In genomic region chr5:98938459-98938858, GRCh38 we compare ENCODE assay signal across 13 cellular contexts. TPM values are rescaled to one million over a fixed set of nuclear protein-coding genes. Genes with fewer than 3 reads are reported as not detected.
DNase-seq lines count a peak whose midpoint lies in the region; FAIRE-seq and TF ChIP-seq lines count a peak whose summit lies in the region.
"Had no signal": no experiment of that assay in that cellular context is flagged by ENCODE, and none has a peak within 500 bp of the region (broad histone marks: within the 10 kb centered on the region; RNA-seq: fewer than 3 reads in every experiment).

No MANE protein-coding gene starts in this region.

- no peaks in the 10 kb centered on the region for H3K9me2 ChIP-seq in SK-N-SH

- no peaks in the 10 kb centered on the region for H3K27me3 Mint-ChIP-seq in neural crest cell (ENCODE audit: low read depth)

- no peak for TF ChIP-seq EP300 in SK-N-SH (IDR thresholded peaks at IDR 0.05; ENCODE audit: borderline replicate concordance in 1 of 2, low read depth in 1 of 2, low read length in 1 of 2)

- 53% methylated on average over 2 of the region's 2 CpGs for WGBS in SK-N-SH (ENCODE audit: low lambda C conversion rate)

- H3K27me3 ChIP-seq in SK-N-SH (ENCODE audit: insufficient read depth) = no peaks in the 10 kb centered on the region

- H3K9me3 ChIP-seq in SK-N-SH = no peaks in the 10 kb centered on the region

- H3K4me3 Mint-ChIP-seq in neural crest cell = peak overlapping the region; percentile 72

- H3F3A ChIP-seq in SK-N-SH (replicated peaks; ENCODE audit: insufficient read depth) = no peaks in the 10 kb centered on the region

- H3K4me2 ChIP-seq in SK-N-SH = peak overlapping the region; percentile 37; the same call in 1 of the 2 replicates

- TF ChIP-seq RAD21 in SK-N-SH (IDR thresholded peaks at IDR 0.05; ENCODE audit: low read length) = no peak

- no peaks in the 10 kb centered on the region; a peak in 1 of 4 replicates for H3K4me1 ChIP-seq in SK-N-SH (ENCODE audit: control insufficient read depth in 1 of 2, insufficient read depth in 2 of 2, low read depth in 1 of 2, low read length in 1 of 2)

- H3K27ac Mint-ChIP-seq in neural crest cell (ENCODE audit: unreplicated experiment) = peak overlapping the region; percentile 88

- H3K4me3 ChIP-seq in SK-N-SH (ENCODE audit: low read depth in 2 of 2, low read length in 1 of 2) (no peak overlapping the region), fibroblast of pulmonary artery (replicated peaks; ENCODE audit: low read depth, low read length) (no peak overlapping the region)

- CTCF ChIA-PET in SK-N-SH (lab: Yijun Ruan, JAX) = interaction anchor here (1.3 kb wide), 1 partner anchor 10 kb away, joined by 3 read pairs; no protein-coding TSS in a partner anchor

- H3K36me3 Mint-ChIP-seq in neural crest cell (ENCODE audit: low read depth) = no peaks in the 10 kb centered on the region

- POLR2A ChIA-PET in SK-N-SH (lab: Yijun Ruan, JAX) = no interaction called here

- no peaks in the 10 kb centered on the region for H3K9me3 Mint-ChIP-seq in neural crest cell

- H3K36me3 ChIP-seq in SK-N-SH (replicated peaks in 1 of 2; ENCODE audit: control insufficient read depth in 1 of 2, insufficient read depth in 2 of 2, low read length in 1 of 2) = no peaks in the 10 kb centered on the region

- peak overlapping the region in 1 of 2 experiments; percentile 30; a peak in 3 of 4 replicates for H3K27ac ChIP-seq in SK-N-SH (ENCODE audit: low read depth in 2 of 2, low read length in 1 of 2)

- no peak overlapping the region for H2AFZ ChIP-seq in SK-N-SH (ENCODE audit: low read depth)

- FAIRE-seq in frontal cortex (lab: Jason Lieb, UNC) = no peak
- FAIRE-seq: colon had no signal

- no peaks in the 10 kb centered on the region; the same call in 1 of the 2 replicates for H4K20me1 ChIP-seq in SK-N-SH (ENCODE audit: insufficient read depth)

- TF ChIP-seq CTCF in SK-N-SH (IDR thresholded peaks at IDR 0.05) (no peak), fibroblast of pulmonary artery (IDR thresholded peaks at IDR 0.05; ENCODE audit: low read length, missing control alignments) (no peak), neural crest cell (conservative IDR thresholded peaks at IDR 0.05) (no peak)

- peaks cover 56% of the 10 kb centered on the region for H3K4me1 Mint-ChIP-seq in neural crest cell

- DNase-seq in ELR (ENCODE audit: low read depth) = peak; percentile 45
- DNase-seq in SK-N-SH = no peak
- peak; percentile 71 for DNase-seq in fibroblast of pulmonary artery (ENCODE audit: low read depth)
- no peak for DNase-seq in neural crest cell (ENCODE audit: low read depth, low spot score)
- no peak for DNase-seq in NCI-H1105 (lab: John Stamatoyannopoulos, UW)
- DNase-seq in frontal cortex (ENCODE audit: low spot score in 2 of 2) = no peak
- DNase-seq in NCI-H2227 (lab: John Stamatoyannopoulos, UW; ENCODE audit: unreplicated experiment) = no peak
- no peak for DNase-seq in NCI-H2171 (lab: John Stamatoyannopoulos, UW)
- DNase-seq: activated T-cell treated with anti-CD3 and anti-CD28 coated beads for 4 hours, DMS 273 treated with DMSO at 0.1 percent for 48 hours, NCI-H1694 treated with DMSO at 0.1 percent for 48 hours, T1000 had no signal

- H3K9ac ChIP-seq in SK-N-SH = no peak overlapping the region

- H3K79me2 ChIP-seq in SK-N-SH (ENCODE audit: insufficient read depth) = no peaks in the 10 kb centered on the region

TF ChIP-seq in SK-N-SH, 30 proteins besides CTCF, POLR2A, EP300 and RAD21 (continues in another document):
- TF ChIP-seq USF1 (IDR thresholded peaks at IDR 0.05; ENCODE audit: borderline replicate concordance, low read depth) = no peak
- 0 out of 2 replicates have a peak, but pooled peaks have one; percentile 10 for TF ChIP-seq FOSL2 (IDR thresholded peaks at IDR 0.05; ENCODE audit: borderline replicate concordance, low read depth)
- no peak for TF ChIP-seq RFX5 (IDR thresholded peaks at IDR 0.05; ENCODE audit: low read length)
- TF ChIP-seq TEAD4 (IDR thresholded peaks at IDR 0.05; ENCODE audit: borderline replicate concordance, insufficient read depth) = peak; percentile 20; the same call in 1 of the 2 replicates
- peak; percentile 84 for TF ChIP-seq TCF12 (IDR thresholded peaks at IDR 0.05)
- no peak for TF ChIP-seq YY1 (IDR thresholded peaks at IDR 0.05; ENCODE audit: low read depth)
- TF ChIP-seq NRF1 (IDR thresholded peaks at IDR 0.05; ENCODE audit: low read depth, low read length) = no peak
- TF ChIP-seq MEF2A (IDR thresholded peaks at IDR 0.05; ENCODE audit: borderline replicate concordance, low read depth) = no peak
- TF ChIP-seq RXRA (IDR thresholded peaks at IDR 0.05; ENCODE audit: borderline replicate concordance, low read depth) = no peak
- no peak for TF ChIP-seq ZBTB33 (IDR thresholded peaks at IDR 0.05; ENCODE audit: borderline replicate concordance, low read depth)
- TF ChIP-seq FOXM1 (IDR thresholded peaks at IDR 0.05; ENCODE audit: low read depth) = no peak
- TF ChIP-seq MAX (IDR thresholded peaks at IDR 0.05; ENCODE audit: low read depth) = no peak
- TF ChIP-seq SMC3 (IDR thresholded peaks at IDR 0.05; ENCODE audit: low read depth, low read length) = no peak
- TF ChIP-seq GATA2 (CRISPR knock-in tag; IDR thresholded peaks at IDR 0.05) = no peak
- no peak for TF ChIP-seq CHD2 (IDR thresholded peaks at IDR 0.05; ENCODE audit: low read length, partially characterized antibody)
- TF ChIP-seq FOXJ3 (CRISPR knock-in tag; IDR thresholded peaks at IDR 0.05) = no peak
- TF ChIP-seq MXI1 (IDR thresholded peaks at IDR 0.05; ENCODE audit: low read depth, low read length) = no peak
- peak; percentile 49; the same call in 1 of the 2 replicates for TF ChIP-seq POLR2AphosphoS5 (IDR thresholded peaks at IDR 0.05; ENCODE audit: low read depth, low read length)
- no peak for TF ChIP-seq SIN3A (IDR thresholded peaks at IDR 0.05; ENCODE audit: borderline replicate concordance, low read depth, low read length)
- no peak for TF ChIP-seq GABPA (IDR thresholded peaks at IDR 0.05; ENCODE audit: low read depth)
- TF ChIP-seq REST (IDR thresholded peaks at IDR 0.05; ENCODE audit: low read depth, low read length) = no peak

RNA-seq across cellular contexts. Expression of gene CHD1, which starts 9.7 kb away (rescaled TPM):
- polyA plus RNA-seq in SK-N-SH (2012; rRNA removed) = 12.4 and 15.2 TPM in 2 replicates
- polyA plus RNA-seq in SK-N-SH (2012; cell fraction: cytosol; rRNA removed) = 12.3 and 13.2 TPM in 2 replicates
- 16.2 and 52.2 TPM in 2 replicates for polyA plus RNA-seq in SK-N-SH (2012; cell fraction: nucleus; rRNA removed)
- total RNA-seq in neural crest cell = 72.0 and 75.3 TPM in 2 replicates
- total RNA-seq in frontal cortex = 63.2 TPM

Comparison
In these comparisons a context has a peak if more than half of its experiments do, and no peak if none do; other contexts are left out.
1. DNase-seq: peak in ELR (single experiment) and fibroblast of pulmonary artery (single experiment); none in SK-N-SH (single experiment), neural crest cell (single experiment), NCI-H1105 (single experiment), frontal cortex (0 of 2), NCI-H2227 (single experiment) and NCI-H2171 (single experiment).